In genomic region chr2:157257312-157258252, GRCh38 we compare ENCODE assay signal across 8 cellular contexts. TPM values are rescaled to one million over a fixed set of nuclear protein-coding genes. Genes with fewer than 3 reads are reported as not detected.
DNase-seq lines count a peak whose midpoint lies in the region; ATAC-seq and TF ChIP-seq lines count a peak whose summit lies in the region.

Gene GALNT5 (plus strand): TSS chr2:157257705. CDS start chr2:157258083, 378 bp downstream.

- peaks cover 0 to 43% (median 9%) of the 10 kb centered on the region in 3 donors for H3K4me1 ChIP-seq in esophagus squamous epithelium

- peak within 1 kb of the TSS; percentile 25 to 57 (median 41) for H3K4me3 ChIP-seq in esophagus squamous epithelium

- no peaks in the 10 kb centered on the region for H3K27me3 ChIP-seq in esophagus squamous epithelium

- DNase-seq in Caki2 (ENCODE audit: low read depth), result peak; percentile 12
- DNase-seq in NCI-H524 (lab: John Stamatoyannopoulos, UW), result peak; percentile 42 to 82
- no peak for DNase-seq in esophagus squamous epithelium (lab: John Stamatoyannopoulos, UW)
- DNase-seq in nephron progenitor cell, result peak; percentile 39
- DNase-seq in stimulated activated CD4-positive, alpha-beta T cell treated with anti-CD3 and anti-CD28 coated beads, Interleukin-4, amount 100 ng/mL, for 1 hour, result no peak
- DNase-seq in NCI-H526 treated with DMSO at 0.1 percent for 48 hours (lab: John Stamatoyannopoulos, UW), result no peak
- DNase-seq in ACHN, result no peak

- no peaks in the 10 kb centered on the region for H3K27me3 Mint-ChIP-seq in nephron progenitor cell (ENCODE audit: low read depth, poor library complexity)

- H3K36me3 ChIP-seq in esophagus squamous epithelium, result no peaks in the 10 kb centered on the region

- no peak for ATAC-seq in HG03354 (IDR thresholded peaks at IDR 0.05; ENCODE audit: poor library complexity, severe bottlenecking, unreplicated experiment)

- H3K27ac ChIP-seq in esophagus squamous epithelium, result peak within 1 kb of the TSS; percentile 67 to 73 (median 69)

- no peaks in the 10 kb centered on the region for H3K9me3 Mint-ChIP-seq in nephron progenitor cell

- intact Hi-C loops in esophagus squamous epithelium (cut with DNase I), result no loop called here

- H3K4me1 Mint-ChIP-seq in nephron progenitor cell, result peaks cover 44% of the 10 kb centered on the region

- H3K9me3 ChIP-seq in esophagus squamous epithelium, result no peaks in the 10 kb centered on the region

- H3K4me3 Mint-ChIP-seq in nephron progenitor cell, result peak within 1 kb of the TSS; percentile 85

- in situ Hi-C loops in Caki2 (cut with HindIII; ENCODE audit: low pct_unique_long_range_greater_than_20kb, low sequenced_read_pairs), result no loop called here
- in situ Hi-C loops in ACHN (cut with HindIII; ENCODE audit: low pct_ligation_motif_present, low pct_unique_long_range_greater_than_20kb, low sequenced_read_pairs), result no loop called here

- H3K27ac Mint-ChIP-seq in nephron progenitor cell, result peak within 1 kb of the TSS; percentile 62

- TF ChIP-seq CTCF in esophagus squamous epithelium (IDR thresholded peaks at IDR 0.05) (no peak), nephron progenitor cell (IDR thresholded peaks at IDR 0.05) (no peak)

- 8 to 20% methylated on average over 12 to 15 of the region's 15 CpGs for WGBS in esophagus squamous epithelium, 2 donors

- no peaks in the 10 kb centered on the region for H3K36me3 Mint-ChIP-seq in nephron progenitor cell (ENCODE audit: low read depth)

- peak in 1 of 4 donors; percentile 11 for TF ChIP-seq POLR2A in esophagus squamous epithelium (IDR thresholded peaks at IDR 0.05)

RNA-seq across cellular contexts. Expression of gene GALNT5, which starts in this region (rescaled TPM):
- total RNA-seq in Caki2 (2014; rRNA removed; shearing (Covaris generic); ENCODE audit: low replicate concordance), result 0.34 and 0.81 TPM in 2 replicates
- 10 to 100 TPM in 1 of 4 donors, 1 to 10 TPM in 3; 6.7 to 11.2 (median 8.6) TPM for total RNA-seq in esophagus squamous epithelium

Comparison
In these comparisons a context has a peak if more than half of its experiments do, and no peak if none do; other contexts are left out.
1. Peak in DNase-seq in Caki2; RNA of the gene not detected or under 1 TPM.
2. DNase-seq: peak in NCI-H524 (2 of 2) and nephron progenitor cell (single experiment); none in esophagus squamous epithelium (single experiment), stimulated activated CD4-positive, alpha-beta T cell treated with anti-CD3 and anti-CD28 coated beads, Interleukin-4, amount 100 ng/mL, for 1 hour (single experiment), NCI-H526 treated with DMSO at 0.1 percent for 48 hours (single experiment) and ACHN (single experiment).